In the genomic region with DNA sequence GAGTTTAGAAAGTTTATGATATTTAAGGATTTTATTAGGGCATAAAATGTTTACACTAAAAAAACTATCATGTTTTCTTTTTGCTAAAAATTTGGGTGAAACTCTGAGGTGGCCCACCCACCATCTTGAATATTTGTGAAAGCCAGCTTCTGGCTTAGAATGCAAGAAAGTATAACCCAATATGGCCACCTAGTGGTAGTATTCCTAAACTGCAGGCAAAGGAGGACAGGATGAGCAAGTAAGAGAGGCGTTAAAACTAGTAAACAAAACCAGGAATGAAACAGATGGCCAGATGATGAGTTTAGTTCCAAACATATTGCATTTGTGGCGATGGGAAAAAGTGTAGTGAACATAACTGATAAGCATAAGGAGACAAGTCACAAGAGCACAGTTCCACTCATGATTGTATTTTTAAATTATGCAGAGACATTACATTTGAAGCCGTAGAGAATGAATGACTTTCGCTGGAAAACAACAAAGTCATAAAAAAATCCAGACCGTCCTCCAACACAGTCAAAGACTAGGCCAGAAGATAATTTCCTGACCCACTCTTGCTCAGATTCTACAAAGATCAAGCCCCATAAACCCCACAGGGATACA, we compare ENCODE assay signal across 8 cellular contexts.
DNase-seq lines count a peak whose midpoint lies in the region; ATAC-seq, FAIRE-seq and TF ChIP-seq lines count a peak whose summit lies in the region.

No MANE protein-coding gene starts in this region.

- DNase-seq in NCI-H524 treated with DMSO at 0.1 percent for 48 hours (lab: John Stamatoyannopoulos, UW) (peak; percentile 53), foreskin melanocyte (peak; percentile 62), pancreas (peak in 2 of 6 donors; percentile 5 to 46)
- peak; percentile 41 for DNase-seq in activated CD4-positive, alpha-beta memory T cell treated with anti-CD3 and anti-CD28 coated beads, Interleukin-2, amount 10 ng/mL, durations not matched to agents 7 days and 5 days

- peak; percentile 91 for TF ChIP-seq CTCF in C4-2B (conservative IDR thresholded peaks at IDR 0.05)
- peak; percentile 71 to 90 (median 78) for TF ChIP-seq CTCF in pancreas (IDR thresholded peaks at IDR 0.05)

- H3K27me3 Mint-ChIP-seq in activated CD4-positive, alpha-beta memory T cell treated with anti-CD3 and anti-CD28 coated beads, Interleukin-2, amount 10 ng/mL, durations not matched to agents 7 days and 5 days: no peaks in the 10 kb centered on the region

- no peak overlapping the region for H3K27ac Mint-ChIP-seq in activated CD4-positive, alpha-beta memory T cell treated with anti-CD3 and anti-CD28 coated beads, Interleukin-2, amount 10 ng/mL, durations not matched to agents 7 days and 5 days

- H3K9me3 Mint-ChIP-seq in activated CD4-positive, alpha-beta memory T cell treated with anti-CD3 and anti-CD28 coated beads, Interleukin-2, amount 10 ng/mL, durations not matched to agents 7 days and 5 days: no peaks in the 10 kb centered on the region

- peaks cover 2% of the 10 kb centered on the region for H3K36me3 Mint-ChIP-seq in activated CD4-positive, alpha-beta memory T cell treated with anti-CD3 and anti-CD28 coated beads, Interleukin-2, amount 10 ng/mL, durations not matched to agents 7 days and 5 days (ENCODE audit: low read depth)

- no peaks in the 10 kb centered on the region for H3K9me3 ChIP-seq in pancreas

- no peak overlapping the region for H3K4me3 ChIP-seq in pancreas

- intact Hi-C loops in pancreas (cut with DNase I): no loop called here

- CTCF ChIA-PET in activated CD4-positive, alpha-beta memory T cell treated with anti-CD3 and anti-CD28 coated beads, Interleukin-2, amount 10 ng/mL, durations not matched to agents 7 days and 5 days (lab: Charles Lee): interaction anchor here (0.5 to 5.0 kb wide), 20 partner anchors 11 to 320 kb away, joined by 3 to 68 read pairs (median 4); partner anchors contain the start of gene NEDD4

- WGBS in pancreas, 2 donors: 44 to 51% methylated on average over 5 of the region's 5 CpGs

- ATAC-seq in GM18505 (IDR thresholded peaks at IDR 0.05; ENCODE audit: unreplicated experiment): peak; percentile 81
- peak; percentile 72 for ATAC-seq in HG03280 (IDR thresholded peaks at IDR 0.05; ENCODE audit: unreplicated experiment)
- ATAC-seq in pancreas: peak in 3 of 4 donors; percentile 71 to 78 (median 73)
- no peak for ATAC-seq in GM21528 (IDR thresholded peaks at IDR 0.05; ENCODE audit: low FRiP score, unreplicated experiment)

- no peaks in the 10 kb centered on the region for H3K27me3 ChIP-seq in pancreas

- no peak overlapping the region for H3K4me3 Mint-ChIP-seq in activated CD4-positive, alpha-beta memory T cell treated with anti-CD3 and anti-CD28 coated beads, Interleukin-2, amount 10 ng/mL, durations not matched to agents 7 days and 5 days

- H3K36me3 ChIP-seq in pancreas: peaks cover 0 to 4% (median 0%) of the 10 kb centered on the region in 3 donors

- no peaks in the 10 kb centered on the region for H3K4me1 ChIP-seq in pancreas

- peaks cover 2% of the 10 kb centered on the region for H3K4me1 Mint-ChIP-seq in activated CD4-positive, alpha-beta memory T cell treated with anti-CD3 and anti-CD28 coated beads, Interleukin-2, amount 10 ng/mL, durations not matched to agents 7 days and 5 days

- POLR2A ChIA-PET in activated CD4-positive, alpha-beta memory T cell treated with anti-CD3 and anti-CD28 coated beads, Interleukin-2, amount 10 ng/mL, durations not matched to agents 7 days and 5 days (lab: Charles Lee): interaction anchor here (0.7 kb wide), 1 partner anchor 213 kb away, joined by 3 read pairs; no protein-coding TSS in a partner anchor

- H3K27ac ChIP-seq in C4-2B (no peak overlapping the region), pancreas (no peak overlapping the region)

- TF ChIP-seq POLR2A in GM18505 (IDR thresholded peaks at IDR 0.05; ENCODE audit: borderline replicate concordance, extremely low read depth, insufficient read depth, insufficient read length): no peak

- FAIRE-seq in pancreas (lab: Jason Lieb, UNC): peak; percentile 95
